In the genomic region with DNA sequence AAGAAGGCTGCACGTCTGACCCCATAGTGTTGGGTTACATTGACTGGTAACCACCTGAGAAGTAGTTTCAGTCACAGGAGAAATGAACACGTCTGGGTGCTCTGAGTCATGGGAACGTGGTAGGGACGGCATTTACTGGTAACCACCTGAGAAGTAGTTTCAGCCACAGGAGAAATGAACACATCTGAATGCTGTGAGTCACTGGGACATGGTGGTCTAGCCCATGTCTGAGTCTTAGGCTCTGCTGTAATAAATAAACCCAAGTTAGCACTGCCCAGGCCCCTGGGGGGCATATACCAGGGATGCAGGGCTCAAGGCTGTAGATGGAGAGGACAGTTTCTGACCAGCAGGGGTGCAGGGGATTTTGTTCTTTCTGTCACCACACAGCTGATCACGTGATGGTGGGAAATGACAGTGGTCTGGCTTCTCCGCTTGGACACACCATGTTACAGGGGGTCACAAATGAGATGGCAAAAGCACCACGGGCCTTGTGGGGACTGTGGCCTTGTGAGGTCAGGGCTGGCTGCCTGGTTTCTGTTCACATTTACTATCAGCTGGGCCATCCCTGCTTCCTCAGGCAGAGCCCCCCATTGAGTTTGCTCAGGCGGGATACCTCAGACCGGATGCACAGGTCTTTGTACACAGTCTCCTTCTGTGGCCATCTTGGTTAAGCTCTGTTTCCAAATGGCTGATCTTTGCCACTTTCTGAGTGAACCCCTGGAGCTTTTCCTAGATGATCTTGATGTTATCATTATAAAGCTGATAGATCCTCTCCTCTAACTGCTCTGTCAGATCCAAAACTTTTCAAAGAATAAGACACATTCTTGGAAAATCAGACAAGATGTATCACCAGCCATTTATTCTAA, we compare ENCODE assay signal across 9 cellular contexts. TPM values are rescaled to one million over a fixed set of nuclear protein-coding genes. Genes with fewer than 3 reads are reported as not detected.
DNase-seq lines count a peak whose midpoint lies in the region; ATAC-seq lines count a peak whose summit lies in the region.
"Had no signal": no experiment of that assay in that cellular context is flagged by ENCODE, and none has a peak within 500 bp of the region (broad histone marks: within the 10 kb centered on the region; RNA-seq: fewer than 3 reads in every experiment).

No MANE protein-coding gene starts in this region.

- H4K8ac ChIP-seq in neuronal stem cell (ENCODE audit: low read depth, low read length), result no peak overlapping the region

- no peak overlapping the region for H3K18ac ChIP-seq in neuronal stem cell (ENCODE audit: low read length)

- peak; percentile 91 for ATAC-seq in activated CD4-positive, alpha-beta T cell treated with anti-CD3 and anti-CD28 coated beads for 36 hours
- ATAC-seq in HG02981 (IDR thresholded peaks at IDR 0.05; ENCODE audit: unreplicated experiment), result peak; percentile 90

- H3K9ac ChIP-seq in neuronal stem cell (ENCODE audit: low read depth, low read length, poor library complexity), result no peak overlapping the region

- H3K27me3 ChIP-seq in neuronal stem cell (ENCODE audit: control insufficient read depth in 3 of 3, insufficient read depth in 3 of 3, low read depth in 1 of 3, low read length in 3 of 3), result no peaks in the 10 kb centered on the region

- no peak overlapping the region for H2AK5ac ChIP-seq in neuronal stem cell (ENCODE audit: low read depth, low read length)

- H3K27ac Mint-ChIP-seq in activated CD4-positive, alpha-beta T cell treated with anti-CD3 and anti-CD28 coated beads for 36 hours, result no peak overlapping the region

- no peak overlapping the region for H3K23ac ChIP-seq in neuronal stem cell (ENCODE audit: low read depth, low read length, poor library complexity)

- POLR2A ChIA-PET in activated CD4-positive, alpha-beta T cell treated with anti-CD3 and anti-CD28 coated beads for 36 hours (lab: Charles Lee), result no interaction called here

- H2BK120ac ChIP-seq in neuronal stem cell (ENCODE audit: low read depth, low read length), result no peak overlapping the region

- H3K36me3 ChIP-seq in neuronal stem cell (replicated peaks in 1 of 2; ENCODE audit: control insufficient read depth in 2 of 2, insufficient read depth in 2 of 2, low read length in 2 of 2), result no peaks in the 10 kb centered on the region

- no peak overlapping the region for H2BK15ac ChIP-seq in neuronal stem cell (ENCODE audit: low read length)

- WGBS in neuronal stem cell (ENCODE audit: extremely low coverage in 2 of 2, insufficient read length in 2 of 2, insufficient replicate concordance in 1 of 2), 2 donors, result no CpG with 5 or more reads among the region's 9 CpGs

- H3K9me3 Mint-ChIP-seq in activated CD4-positive, alpha-beta T cell treated with anti-CD3 and anti-CD28 coated beads for 36 hours (ENCODE audit: low read depth), result no peaks in the 10 kb centered on the region

- H3K4me1 Mint-ChIP-seq in activated CD4-positive, alpha-beta T cell treated with anti-CD3 and anti-CD28 coated beads for 36 hours, result peaks cover 14% of the 10 kb centered on the region

- H3K4ac ChIP-seq in neuronal stem cell (ENCODE audit: low read length), result no peak overlapping the region

- H3K4me2 ChIP-seq in neuronal stem cell (ENCODE audit: insufficient read depth, low read length, poor library complexity, severe bottlenecking), result no peak overlapping the region

- no peaks in the 10 kb centered on the region for H3K36me3 Mint-ChIP-seq in activated CD4-positive, alpha-beta T cell treated with anti-CD3 and anti-CD28 coated beads for 36 hours (ENCODE audit: low read depth)

- H4K91ac ChIP-seq in neuronal stem cell (ENCODE audit: low read depth, low read length, poor library complexity), result no peak overlapping the region

- H3K4me3 Mint-ChIP-seq in activated CD4-positive, alpha-beta T cell treated with anti-CD3 and anti-CD28 coated beads for 36 hours, result no peak overlapping the region

- no peaks in the 10 kb centered on the region for H3K9me3 ChIP-seq in neuronal stem cell (replicated peaks in 1 of 2; ENCODE audit: control insufficient read depth in 2 of 2, insufficient read depth in 1 of 2, low read depth in 1 of 2, low read length in 2 of 2)

- peaks cover 9% of the 10 kb centered on the region for H3K27me3 Mint-ChIP-seq in activated CD4-positive, alpha-beta T cell treated with anti-CD3 and anti-CD28 coated beads for 36 hours

- no peak overlapping the region for H3K27ac ChIP-seq in neuronal stem cell (replicated peaks; ENCODE audit: low read length)

- peak; percentile 74 for DNase-seq in activated CD4-positive, alpha-beta T cell treated with anti-CD3 and anti-CD28 coated beads for 36 hours
- DNase-seq in activated CD4-positive, alpha-beta T cell treated with anti-CD3 and anti-CD28 coated beads for 1 hour, result no peak
- DNase-seq in activated CD8-positive, alpha-beta memory T cell treated with anti-CD3 and anti-CD28 coated beads, Interleukin-2, amount 50 U/mL, for 48 hours, result peak; percentile 70
- DNase-seq in stimulated activated CD8-positive, alpha-beta memory T cell treated with anti-CD3 and anti-CD28 coated beads, Interleukin-4, amount 100 ng/mL, for 48 hours, result peak; percentile 74
- DNase-seq in NCI-H2196 (lab: John Stamatoyannopoulos, UW; ENCODE audit: unreplicated experiment) (no peak), HuH-7 (ENCODE audit: low spot score) (no peak), neuronal stem cell (ENCODE audit: low spot score) (no peak)

- no peak overlapping the region for H2BK12ac ChIP-seq in neuronal stem cell (ENCODE audit: low read length)

- H3K14ac ChIP-seq in neuronal stem cell (ENCODE audit: low read length), result no peak overlapping the region

- no peak overlapping the region for H3K4me3 ChIP-seq in neuronal stem cell (ENCODE audit: low read length in 2 of 2)

- H3K4me1 ChIP-seq in neuronal stem cell (ENCODE audit: control insufficient read depth in 2 of 2, insufficient read depth in 1 of 2, low read depth in 1 of 2, low read length in 2 of 2), result no peaks in the 10 kb centered on the region

- no peak overlapping the region for H2AFZ ChIP-seq in neuronal stem cell (ENCODE audit: low read length)

- no peaks in the 10 kb centered on the region for H3K79me1 ChIP-seq in neuronal stem cell (ENCODE audit: low read depth, low read length)

- H2BK5ac ChIP-seq in neuronal stem cell (ENCODE audit: low read length), result no peak overlapping the region

- CTCF ChIA-PET in activated CD4-positive, alpha-beta T cell treated with anti-CD3 and anti-CD28 coated beads for 36 hours (lab: Charles Lee), result interaction anchor here (1.0 kb wide), 1 partner anchor 22 kb away, joined by 3 read pairs; no protein-coding TSS in a partner anchor

- intact Hi-C loops in activated CD4-positive, alpha-beta T cell treated with anti-CD3 and anti-CD28 coated beads for 36 hours (cut with DNase I, micrococcal nuclease), result loop anchor here in 1 of 2 experiments (2.0 kb wide), 2 partner anchors 43 to 227 kb away; no protein-coding TSS in a partner anchor

RNA-seq across cellular contexts. Expression of a gene that starts 9.8 kb away (rescaled TPM):
- total RNA-seq in activated CD4-positive, alpha-beta T cell treated with anti-CD3 and anti-CD28 coated beads for 36 hours, result under 1 TPM in 1 of 2 experiments, not detected in 1; 0.23 TPM
- 0.15 TPM for polyA plus RNA-seq in neuronal stem cell (2013, experiment 1 of 2)
- polyA plus RNA-seq in neuronal stem cell (2013, experiment 2 of 2), result 0.07 TPM
- polyA plus RNA-seq: esophagus had no signal

Comparison
In these comparisons a context has a peak if more than half of its experiments do, and no peak if none do; other contexts are left out.
1. DNase-seq: peak in activated CD4-positive, alpha-beta T cell treated with anti-CD3 and anti-CD28 coated beads for 36 hours (single experiment), activated CD8-positive, alpha-beta memory T cell treated with anti-CD3 and anti-CD28 coated beads, Interleukin-2, amount 50 U/mL, for 48 hours (single experiment) and stimulated activated CD8-positive, alpha-beta memory T cell treated with anti-CD3 and anti-CD28 coated beads, Interleukin-4, amount 100 ng/mL, for 48 hours (single experiment); none in activated CD4-positive, alpha-beta T cell treated with anti-CD3 and anti-CD28 coated beads for 1 hour (single experiment), NCI-H2196 (single experiment), HuH-7 (single experiment) and neuronal stem cell (single experiment).